In genomic region chr22:23263651-23264555, GRCh38 we compare ENCODE assay signal across 9 cellular contexts.
A peak's percentile ranks its signal among the peaks of the same experiment; 100 is the strongest.
DNase-seq lines count a peak whose midpoint lies in the region; ATAC-seq and TF ChIP-seq lines count a peak whose summit lies in the region.
"Had no signal": no experiment of that assay in that cellular context is flagged by ENCODE, and none has a peak within 500 bp of the region (broad histone marks: within the 10 kb centered on the region; RNA-seq: fewer than 3 reads in every experiment).

No MANE protein-coding gene starts in this region.

- no peak overlapping the region for H3K4me3 ChIP-seq in heart left ventricle
- no peak overlapping the region for H3K4me3 ChIP-seq in mucosa of descending colon
- no peak overlapping the region for H3K4me3 ChIP-seq in upper lobe of left lung
- no peak overlapping the region for H3K4me3 ChIP-seq in SJCRH30

- TF ChIP-seq POLR2A in heart left ventricle (IDR thresholded peaks at IDR 0.05) (no peak), upper lobe of left lung (IDR thresholded peaks at IDR 0.05) (no peak)

- intact Hi-C loops in heart left ventricle (cut with DNase I) (loop anchor here in 1 of 10 donors (5.0 kb wide), 1 partner anchor 77 kb away; no protein-coding TSS in a partner anchor), left ventricle myocardium superior (cut with micrococcal nuclease) (no loop called here), mucosa of descending colon (cut with DNase I, micrococcal nuclease) (no loop called here)

- WGBS in heart left ventricle, 4 donors = 89 to 93% (median 90%) methylated on average over 13 to 20 of the region's 20 CpGs
- 86% methylated on average over 16 to 20 of the region's 20 CpGs for WGBS in upper lobe of left lung, 2 donors

- no peak for DNase-seq in heart left ventricle
- DNase-seq in left ventricle myocardium superior = no peak
- DNase-seq in activated gamma-delta T cell treated with Interleukin-2 at 50 U/mL for 16 hours = peak; percentile 61
- no peak for DNase-seq in mucosa of descending colon
- peak in 1 of 2 donors; percentile 36 for DNase-seq in upper lobe of left lung
- no peak for DNase-seq in mucosa of gallbladder (ENCODE audit: low spot score)
- no peak for DNase-seq in SHP77 (lab: John Stamatoyannopoulos, UW)
- no peak for DNase-seq in SJCRH30
- DNase-seq: SW 1271 had no signal

- H3K27ac ChIP-seq in heart left ventricle (no peak overlapping the region), upper lobe of left lung (peak overlapping the region in 1 of 4 donors; percentile 26), SJCRH30 (no peak overlapping the region)

- H3K9me3 ChIP-seq in heart left ventricle (no peaks in the 10 kb centered on the region), mucosa of descending colon (no peaks in the 10 kb centered on the region), upper lobe of left lung (no peaks in the 10 kb centered on the region), SJCRH30 (replicated peaks) (no peaks in the 10 kb centered on the region)

- H3K27me3 ChIP-seq in heart left ventricle = no peaks in the 10 kb centered on the region
- no peaks in the 10 kb centered on the region for H3K27me3 ChIP-seq in upper lobe of left lung
- H3K27me3 ChIP-seq in SJCRH30 = no peaks in the 10 kb centered on the region

- H3K36me3 ChIP-seq in heart left ventricle (peaks cover 0 to 55% (median 40%) of the 10 kb centered on the region in 9 donors), mucosa of descending colon (ENCODE audit: low read depth) (no peaks in the 10 kb centered on the region), upper lobe of left lung (peaks cover 0 to 76% (median 45%) of the 10 kb centered on the region in 4 donors), SJCRH30 (peaks cover 22% of the 10 kb centered on the region)

- TF ChIP-seq CTCF in heart left ventricle (IDR thresholded peaks at IDR 0.05) = no peak
- no peak for TF ChIP-seq CTCF in mucosa of descending colon (IDR thresholded peaks at IDR 0.05)
- no peak for TF ChIP-seq CTCF in upper lobe of left lung (IDR thresholded peaks at IDR 0.05)

- ATAC-seq in heart left ventricle (peak in 3 of 4 donors; percentile 10 to 55 (median 18)), left ventricle myocardium superior (no peak), mucosa of descending colon (peak; percentile 61), upper lobe of left lung (ENCODE audit: low FRiP score in 2 of 2) (peak; percentile 16 to 40)

- H3K4me1 ChIP-seq in heart left ventricle (peaks cover 0 to 6% (median 0%) of the 10 kb centered on the region in 12 donors), mucosa of descending colon (ENCODE audit: low read depth) (no peaks in the 10 kb centered on the region), upper lobe of left lung (peaks cover 0 to 8% (median 0%) of the 10 kb centered on the region in 4 donors), SJCRH30 (no peaks in the 10 kb centered on the region)

- TF ChIP-seq EP300 in upper lobe of left lung (IDR thresholded peaks at IDR 0.05) = no peak
